ENCODE assay signal across 24 cellular contexts in genomic region chr16:66164581-66164980, GRCh38.
"Had no signal": no experiment of that assay in that cellular context is flagged by ENCODE, and none has a peak within 500 bp of the region (broad histone marks: within the 10 kb centered on the region; RNA-seq: fewer than 3 reads in every experiment).

No MANE protein-coding gene starts in this region.

- H3K4me3 ChIP-seq: esophagus muscularis mucosa, gastroesophageal sphincter, heart left ventricle, lower lobe of right lung, pancreas, right lobe of liver, thoracic aorta, tibial nerve, upper lobe of left lung had no signal

- H3K4me1 ChIP-seq: foreskin keratinocyte, lower lobe of right lung, pancreas, right lobe of liver, upper lobe of left lung had no signal

- H3K36me3 ChIP-seq: esophagus muscularis mucosa, gastroesophageal sphincter, heart left ventricle, lower lobe of right lung, pancreas, right lobe of liver, thoracic aorta, tibial nerve, upper lobe of left lung had no signal

- H3K9me3 ChIP-seq: lower lobe of right lung, pancreas, right lobe of liver, thoracic aorta, upper lobe of left lung had no signal

- ATAC-seq: foreskin keratinocyte; gastroesophageal sphincter; heart left ventricle; left ventricle myocardium superior; lower lobe of right lung; naive thymus-derived CD4-positive, alpha-beta T cell; pancreas; right lobe of liver; stimulated activated naive B cell treated with anti-CD40 and anti-IgM and Interleukin-4, amounts not matched to agents 10 μg/mL and 1 μg/mL and 100 μg/mL, for 72 hours had no signal

- H3K4me1 Mint-ChIP-seq: immature natural killer cell; stimulated activated naive B cell treated with anti-CD40 and anti-IgM and Interleukin-4, amounts not matched to agents 10 μg/mL and 1 μg/mL and 100 μg/mL, for 72 hours had no signal

- H3K27me3 Mint-ChIP-seq: stimulated activated naive CD8-positive, alpha-beta T cell treated with anti-CD3 and anti-CD28 coated beads, Interleukin-15, Interleukin-2, amounts not matched to agents 100 ng/mL and 50 ng/mL, for 24 hours had no signal

- DNase-seq: effector CD8-positive, alpha-beta T cell; foreskin keratinocyte; heart left ventricle; hippocampal formation; immature natural killer cell; left ventricle myocardium superior; lower lobe of right lung; midbrain; naive thymus-derived CD4-positive, alpha-beta T cell; nephron progenitor cell; pancreas; right lobe of liver; small intestine; stimulated activated CD4-positive, alpha-beta T cell treated with anti-CD3 and anti-CD28 coated beads, Interleukin-15, amount 100 ng/mL, for 24 hours; stimulated activated CD4-positive, alpha-beta T cell treated with anti-CD3 and anti-CD28 coated beads, Interleukin-2, amount 100 ng/mL, for 48 hours; stimulated activated naive B cell treated with anti-CD40 and anti-IgM and Interleukin-4, amounts not matched to agents 10 μg/mL and 1 μg/mL and 100 μg/mL, for 72 hours; upper lobe of left lung had no signal

- H3K36me3 Mint-ChIP-seq: immature natural killer cell; naive thymus-derived CD4-positive, alpha-beta T cell; stimulated activated naive B cell treated with anti-CD40 and anti-IgM and Interleukin-4, amounts not matched to agents 10 μg/mL and 1 μg/mL and 100 μg/mL, for 72 hours had no signal

- H3K27ac ChIP-seq: esophagus muscularis mucosa, foreskin keratinocyte, gastroesophageal sphincter, heart left ventricle, lower lobe of right lung, pancreas, right lobe of liver, thoracic aorta, upper lobe of left lung had no signal

- H3K27ac Mint-ChIP-seq: dendritic cell treated with granulocyte-macrophage colony-stimulating factor and Interleukin-4, amounts not matched to agents 40 ng/mL and 50 ng/mL, for 4 days; naive thymus-derived CD4-positive, alpha-beta T cell; nephron progenitor cell; progenitor cell of endocrine pancreas; stimulated activated naive B cell treated with anti-CD40 and anti-IgM and Interleukin-4, amounts not matched to agents 10 μg/mL and 1 μg/mL and 100 μg/mL, for 72 hours; stimulated activated naive CD8-positive, alpha-beta T cell treated with anti-CD3 and anti-CD28 coated beads, Interleukin-15, Interleukin-2, amounts not matched to agents 100 ng/mL and 50 ng/mL, for 24 hours had no signal

- H3K9me3 Mint-ChIP-seq: dendritic cell treated with granulocyte-macrophage colony-stimulating factor and Interleukin-4, amounts not matched to agents 40 ng/mL and 50 ng/mL, for 4 days; immature natural killer cell; stimulated activated naive B cell treated with anti-CD40 and anti-IgM and Interleukin-4, amounts not matched to agents 10 μg/mL and 1 μg/mL and 100 μg/mL, for 72 hours; stimulated activated naive CD8-positive, alpha-beta T cell treated with anti-CD3 and anti-CD28 coated beads, Interleukin-15, Interleukin-2, amounts not matched to agents 100 ng/mL and 50 ng/mL, for 24 hours had no signal

- H3K4me3 Mint-ChIP-seq: dendritic cell treated with granulocyte-macrophage colony-stimulating factor and Interleukin-4, amounts not matched to agents 40 ng/mL and 50 ng/mL, for 4 days; immature natural killer cell; naive thymus-derived CD4-positive, alpha-beta T cell; nephron progenitor cell; stimulated activated naive B cell treated with anti-CD40 and anti-IgM and Interleukin-4, amounts not matched to agents 10 μg/mL and 1 μg/mL and 100 μg/mL, for 72 hours; stimulated activated naive CD8-positive, alpha-beta T cell treated with anti-CD3 and anti-CD28 coated beads, Interleukin-15, Interleukin-2, amounts not matched to agents 100 ng/mL and 50 ng/mL, for 24 hours had no signal

- H3K27me3 ChIP-seq: esophagus muscularis mucosa, gastroesophageal sphincter, pancreas, right lobe of liver, tibial nerve, upper lobe of left lung had no signal
